In the genomic region with DNA sequence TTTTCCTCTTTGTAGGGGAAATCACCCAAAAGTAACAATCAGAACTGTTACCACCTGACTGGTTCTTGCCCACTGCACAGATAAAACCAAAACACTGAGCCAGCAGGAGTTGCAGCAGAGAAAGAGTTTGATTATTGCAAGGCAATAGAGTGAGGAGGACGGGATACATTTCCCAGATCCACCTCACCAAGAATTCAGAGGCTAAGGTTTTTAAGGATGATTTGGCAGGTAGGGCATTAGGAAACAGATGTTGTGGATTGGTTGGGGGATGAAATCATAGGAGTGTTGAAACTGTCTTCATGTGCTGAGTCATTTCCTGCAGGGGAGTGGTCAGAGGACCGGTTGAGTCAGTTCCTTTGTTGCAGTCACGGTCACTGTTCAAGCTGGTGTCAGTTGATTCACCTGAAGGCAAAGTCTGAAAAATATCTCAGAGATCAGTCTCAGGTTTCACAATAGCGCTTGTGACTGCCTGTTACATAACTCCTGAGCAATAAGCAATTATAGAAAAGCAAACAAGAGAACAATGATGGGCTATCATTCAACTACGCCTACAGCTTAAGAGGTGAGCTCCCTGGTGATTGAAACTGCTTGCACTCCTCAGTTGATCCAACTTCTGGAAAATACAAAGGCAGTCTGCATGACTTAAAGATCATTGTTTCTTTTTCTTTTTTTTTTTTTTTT, we compare ENCODE assay signal across 1 cellular context.
TF ChIP-seq lines count a peak whose summit lies in the region.

No MANE protein-coding gene starts in this region.

TF ChIP-seq in K562, 482 proteins besides CTCF, POLR2A, EP300 and RAD21 (continued from another document):
- TF ChIP-seq, protein P1, sequence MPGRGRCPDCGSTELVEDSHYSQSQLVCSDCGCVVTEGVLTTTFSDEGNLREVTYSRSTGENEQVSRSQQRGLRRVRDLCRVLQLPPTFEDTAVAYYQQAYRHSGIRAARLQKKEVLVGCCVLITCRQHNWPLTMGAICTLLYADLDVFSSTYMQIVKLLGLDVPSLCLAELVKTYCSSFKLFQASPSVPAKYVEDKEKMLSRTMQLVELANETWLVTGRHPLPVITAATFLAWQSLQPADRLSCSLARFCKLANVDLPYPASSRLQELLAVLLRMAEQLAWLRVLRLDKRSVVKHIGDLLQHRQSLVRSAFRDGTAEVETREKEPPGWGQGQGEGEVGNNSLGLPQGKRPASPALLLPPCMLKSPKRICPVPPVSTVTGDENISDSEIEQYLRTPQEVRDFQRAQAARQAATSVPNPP (IDR thresholded peaks at IDR 0.05; ENCODE audit: borderline replicate concordance, insufficient read depth, insufficient read length): no peak
- TF ChIP-seq CCNT2 (IDR thresholded peaks at IDR 0.05; ENCODE audit: borderline replicate concordance, extremely low read depth, insufficient read length, low read depth, low read length): peak; percentile 90
- no peak for TF ChIP-seq SMC3 (conservative IDR thresholded peaks at IDR 0.05; ENCODE audit: insufficient read depth, low read depth, low read length)
- TF ChIP-seq POLR3G (IDR thresholded peaks at IDR 0.05; ENCODE audit: extremely low read depth, insufficient read length, insufficient replicate concordance): no peak
- no peak for TF ChIP-seq ZNF707 (CRISPR knock-in tag; conservative IDR thresholded peaks at IDR 0.05)
- no peak for TF ChIP-seq KAT7 (CRISPR knock-in tag; IDR thresholded peaks at IDR 0.05; ENCODE audit: borderline replicate concordance)
